ENCODE assay signal across 22 cellular contexts in the genomic region with DNA sequence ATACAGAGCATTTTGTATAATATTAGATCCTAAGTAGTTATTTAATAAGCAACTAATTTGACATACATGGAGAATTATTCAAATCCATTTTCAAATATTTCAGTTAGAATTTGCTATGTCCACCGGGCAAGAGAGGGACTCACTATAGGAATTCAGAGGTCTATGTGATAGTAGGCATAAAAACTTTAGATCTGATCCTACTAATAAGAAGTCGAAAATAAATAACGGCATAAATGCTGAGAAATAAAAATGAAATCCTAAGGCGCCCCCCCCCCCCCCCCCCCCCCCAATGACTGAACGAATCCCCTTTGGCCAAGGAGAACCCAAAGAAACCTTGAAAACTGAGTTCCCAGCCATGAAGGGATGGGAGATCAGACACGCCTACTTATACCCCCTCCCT.
A peak's percentile ranks its signal among the peaks of the same experiment; 100 is the strongest.
DNase-seq lines count a peak whose midpoint lies in the region; ATAC-seq, FAIRE-seq and TF ChIP-seq lines count a peak whose summit lies in the region.
"Had no signal": no experiment of that assay in that cellular context is flagged by ENCODE, and none has a peak within 500 bp of the region (broad histone marks: within the 10 kb centered on the region; RNA-seq: fewer than 3 reads in every experiment).

No MANE protein-coding gene starts in this region.

- H3K9ac ChIP-seq in HepG2 (ENCODE audit: insufficient read depth, low read depth, low read length), result no peak overlapping the region
- H3K9ac ChIP-seq in K562 (ENCODE audit: insufficient read depth in 1 of 2, low read depth in 2 of 2, low read length in 2 of 2), result no peak overlapping the region
- H3K9ac ChIP-seq: BLaER1 treated with 17β-estradiol and CSF1 and Interleukin-3, amounts not matched to agents 10 nM and 100 nM had no signal

- H3K36me3 ChIP-seq in HepG2 (replicated peaks in 1 of 2; ENCODE audit: control insufficient read depth in 1 of 2, insufficient read depth in 2 of 2, low read length in 2 of 2), result no peaks in the 10 kb centered on the region
- H3K36me3 ChIP-seq in right lobe of liver, result no peaks in the 10 kb centered on the region
- H3K36me3 ChIP-seq in K562 (ENCODE audit: control insufficient read depth, insufficient read depth, low read length), result no peaks in the 10 kb centered on the region
- H3K36me3 ChIP-seq: BLaER1 treated with 17β-estradiol and CSF1 and Interleukin-3, amounts not matched to agents 10 nM and 100 nM had no signal

- TF ChIP-seq POLR2A in HepG2 (IDR thresholded peaks at IDR 0.05; ENCODE audit: insufficient read depth in 1 of 2, low read depth in 2 of 2, low read length in 2 of 2) (no peak), right lobe of liver (IDR thresholded peaks at IDR 0.05) (no peak), K562 (conservative IDR thresholded peaks at IDR 0.05) (no peak)

- TF ChIP-seq CTCF in HepG2 (CRISPR knock-in tag; IDR thresholded peaks at IDR 0.05) (no peak), right lobe of liver (IDR thresholded peaks at IDR 0.05) (no peak), K562 (IDR thresholded peaks at IDR 0.05 in 2 of 3, conservative IDR thresholded peaks at IDR 0.05 in 1 of 3; ENCODE audit: insufficient read depth in 2 of 3, low read depth in 1 of 3, low read length in 3 of 3) (no peak), HFFc6 (IDR thresholded peaks at IDR 0.05) (no peak)

- CTCF ChIA-PET in HepG2 (lab: Yijun Ruan, JAX; ENCODE audit: low intra/inter-chr PET ratio, low total read pairs), result no interaction called here
- CTCF ChIA-PET in K562 (lab: Yijun Ruan, JAX; ENCODE audit: low intra/inter-chr PET ratio), result no interaction called here

- H3K27me3 ChIP-seq in HepG2 (ENCODE audit: control insufficient read depth in 1 of 2, insufficient read depth in 2 of 2, low read length in 2 of 2) (no peaks in the 10 kb centered on the region), right lobe of liver (no peaks in the 10 kb centered on the region), K562 (ENCODE audit: control insufficient read depth in 2 of 2, insufficient read depth in 2 of 2, low read length in 2 of 2) (no peaks in the 10 kb centered on the region)
- H3K27me3 ChIP-seq: BLaER1 treated with 17β-estradiol and CSF1 and Interleukin-3, amounts not matched to agents 10 nM and 100 nM had no signal

- WGBS in HepG2 (ENCODE audit: low lambda C conversion rate), result 25% methylated on average over 6 of the region's 6 CpGs
- 67% methylated on average over 6 of the region's 6 CpGs for WGBS in right lobe of liver (ENCODE audit: insufficient coverage, low coverage, low lambda C conversion rate, missing lambda C conversion rate)
- WGBS in K562 (ENCODE audit: insufficient coverage, low coverage, missing lambda C conversion rate), result 44% methylated on average over 4 of the region's 6 CpGs

- H3K4me1 ChIP-seq in HepG2 (ENCODE audit: insufficient read depth, low read length), result no peaks in the 10 kb centered on the region
- H3K4me1 ChIP-seq in right lobe of liver, result peaks cover 0 to 2% (median 0%) of the 10 kb centered on the region in 4 donors
- no peaks in the 10 kb centered on the region for H3K4me1 ChIP-seq in K562 (replicated peaks in 1 of 2; ENCODE audit: control insufficient read depth in 2 of 2, insufficient read depth in 2 of 2, low read length in 2 of 2)
- H3K4me1 ChIP-seq: A549, Caco-2 had no signal

- POLR2A ChIA-PET in HepG2 (lab: Yijun Ruan, JAX) (no interaction called here), K562 (lab: Yijun Ruan, JAX) (no interaction called here)

- H3K27me3 Mint-ChIP-seq in HFFc6 (ENCODE audit: insufficient read depth), result no peaks in the 10 kb centered on the region
- H3K27me3 Mint-ChIP-seq: B cell; CD4-positive, alpha-beta T cell had no signal

- no peaks in the 10 kb centered on the region for H3K9me3 ChIP-seq in HepG2 (ENCODE audit: low read length)
- H3K9me3 ChIP-seq in right lobe of liver, result no peaks in the 10 kb centered on the region
- H3K9me3 ChIP-seq in K562 (replicated peaks; ENCODE audit: control insufficient read depth, insufficient read depth, low read depth, low read length), result no peaks in the 10 kb centered on the region
- H3K9me3 ChIP-seq: A549; BLaER1 treated with 17β-estradiol and CSF1 and Interleukin-3, amounts not matched to agents 10 nM and 100 nM; Caco-2 had no signal

- TF ChIP-seq EP300 in HepG2 (IDR thresholded peaks at IDR 0.05; ENCODE audit: low read depth in 2 of 2, low read length in 2 of 2) (no peak), HepG2 (CRISPR knock-in tag; IDR thresholded peaks at IDR 0.05; ENCODE audit: borderline replicate concordance) (no peak), K562 (IDR thresholded peaks at IDR 0.05; ENCODE audit: low read length) (no peak)

- H3K27ac ChIP-seq in HepG2 (ENCODE audit: extremely low read length, insufficient read depth, low read length) (no peak overlapping the region), right lobe of liver (no peak overlapping the region), K562 (ENCODE audit: extremely low read depth, low read depth, low read length) (no peak overlapping the region)
- H3K27ac ChIP-seq: 22Rv1; A549; BLaER1 treated with 17β-estradiol and CSF1 and Interleukin-3, amounts not matched to agents 10 nM and 100 nM; C4-2B had no signal

- H3K27ac Mint-ChIP-seq in HFFc6, result no peak overlapping the region
- H3K27ac Mint-ChIP-seq: B cell; CD4-positive, alpha-beta T cell; CD8-positive, alpha-beta T cell had no signal

- H3K79me2 ChIP-seq in HepG2 (ENCODE audit: insufficient read depth, low read length) (no peaks in the 10 kb centered on the region), K562 (ENCODE audit: control insufficient read depth, insufficient read depth, low read length) (no peaks in the 10 kb centered on the region)

- H3K9me3 Mint-ChIP-seq in HFFc6, result no peaks in the 10 kb centered on the region
- H3K9me3 Mint-ChIP-seq: CD4-positive, alpha-beta T cell; CD8-positive, alpha-beta T cell had no signal

- no peaks in the 10 kb centered on the region for H4K20me1 ChIP-seq in HepG2 (ENCODE audit: insufficient read depth, low read length)
- H4K20me1 ChIP-seq in K562 (replicated peaks; ENCODE audit: control insufficient read depth, insufficient read depth, low read length), result no peaks in the 10 kb centered on the region
- H4K20me1 ChIP-seq: BLaER1 treated with 17β-estradiol and CSF1 and Interleukin-3, amounts not matched to agents 10 nM and 100 nM had no signal

- no TSS peak for BruUV-seq in HepG2 (replicated peaks; lab: Mats Ljungman, UMichigan)
- BruUV-seq in K562 (replicated peaks; lab: Mats Ljungman, UMichigan), result no TSS peak

- no peak overlapping the region for H3K4me3 Mint-ChIP-seq in HFFc6
- H3K4me3 Mint-ChIP-seq: B cell; CD4-positive, alpha-beta T cell; CD8-positive, alpha-beta T cell had no signal

- H2AFZ ChIP-seq in HepG2 (ENCODE audit: low read length) (no peak overlapping the region), K562 (ENCODE audit: low read depth, low read length) (no peak overlapping the region)

- no peaks in the 10 kb centered on the region for H3K36me3 Mint-ChIP-seq in HFFc6 (ENCODE audit: low read depth)
- H3K36me3 Mint-ChIP-seq: CD8-positive, alpha-beta T cell had no signal

- H3K4me2 ChIP-seq in HepG2 (ENCODE audit: low read depth, low read length) (no peak overlapping the region), K562 (ENCODE audit: insufficient read depth, low read length) (no peak overlapping the region)
- H3K4me2 ChIP-seq: A549; BLaER1 treated with 17β-estradiol and CSF1 and Interleukin-3, amounts not matched to agents 10 nM and 100 nM had no signal

- no peak for DNase-seq in HepG2 (ENCODE audit: low spot score)
- DNase-seq in right lobe of liver, result no peak
- peak in 1 of 4 experiments; percentile 9 for DNase-seq in K562 (ENCODE audit: extremely low read depth in 1 of 4, low spot score in 3 of 4)
- DNase-seq in HFFc6, result no peak
- DNase-seq: AML-193; Caco-2; Calu3; CD4-positive, alpha-beta T cell; CD8-positive, alpha-beta T cell; DMS79 treated with DMSO at 0.1 percent for 48 hours; GF-D8 had no signal

- intact Hi-C loops in HepG2 (cut with micrococcal nuclease; ENCODE audit: unreplicated experiment) (no loop called here), right lobe of liver (cut with DNase I) (no loop called here), K562 (cut with micrococcal nuclease) (no loop called here)

- FAIRE-seq in HepG2 (lab: Jason Lieb, UNC) (no peak), K562 (lab: Jason Lieb, UNC) (no peak)
- FAIRE-seq: A549, D721Med, G401.6, GM12878, GM12892, GM18507 had no signal

- TF ChIP-seq RAD21 in HepG2 (CRISPR knock-in tag; IDR thresholded peaks at IDR 0.05) (no peak), K562 (CRISPR knock-in tag; conservative IDR thresholded peaks at IDR 0.05 in 1 of 2, IDR thresholded peaks at IDR 0.05 in 1 of 2) (no peak)

- in situ Hi-C loops in HepG2 (cut with HindIII; ENCODE audit: extremely low pct_ligation_motif_present, low pct_unique_long_range_greater_than_20kb) (no loop called here), K562 (cut with MboI) (no loop called here)

- H3K4me1 Mint-ChIP-seq in HFFc6 (ENCODE audit: low read depth), result peaks cover 14% of the 10 kb centered on the region
- H3K4me1 Mint-ChIP-seq: B cell had no signal

- ATAC-seq in HepG2, result no peak
- no peak for ATAC-seq in right lobe of liver
- no peak for ATAC-seq in K562
- no peak for ATAC-seq in HG03045 (IDR thresholded peaks at IDR 0.05; ENCODE audit: unreplicated experiment)
- ATAC-seq: A549; CD8-positive, alpha-beta T cell; GM12878 had no signal

- no peaks in the 10 kb centered on the region for H3K9me1 ChIP-seq in K562 (ENCODE audit: control insufficient read depth, insufficient read depth, low read length)

- H3K4me3 ChIP-seq in HepG2 (replicated peaks in 1 of 3; ENCODE audit: insufficient read depth in 1 of 3, low read depth in 2 of 3, low read length in 3 of 3) (no peak overlapping the region), right lobe of liver (no peak overlapping the region), K562 (no peak overlapping the region)
- H3K4me3 ChIP-seq: A549; BLaER1 treated with 17β-estradiol and CSF1 and Interleukin-3, amounts not matched to agents 10 nM and 100 nM; GM12878 had no signal

TF ChIP-seq in HepG2, 621 proteins besides CTCF, POLR2A, EP300 and RAD21 (continues in another document):
- peak; percentile 97 for TF ChIP-seq HNRNPK (IDR thresholded peaks at IDR 0.05; ENCODE audit: low read depth, low read length, poor library complexity, severe bottlenecking)
- 0 out of 2 replicates have a peak, but pooled peaks have one; percentile 68 for TF ChIP-seq PCBP1 (IDR thresholded peaks at IDR 0.05; ENCODE audit: borderline replicate concordance, low read depth, low read length)

TF ChIP-seq in K562, 482 proteins besides CTCF, POLR2A, EP300 and RAD21 (continues in another document):
- TF ChIP-seq KLF6 (CRISPR knock-in tag; IDR thresholded peaks at IDR 0.05; ENCODE audit: borderline replicate concordance), result no peak
- TF ChIP-seq NCOA1 (IDR thresholded peaks at IDR 0.05; ENCODE audit: low read depth), result no peak
- TF ChIP-seq PCBP1 (IDR thresholded peaks at IDR 0.05; ENCODE audit: low read depth, low read length, poor library complexity, severe bottlenecking), result peak; percentile 78
- no peak for TF ChIP-seq TBP (optimal IDR thresholded peaks at IDR 0.05; ENCODE audit: low read depth, low read length)
- TF ChIP-seq TEAD2 (tag; IDR thresholded peaks at IDR 0.05), result no peak
- TF ChIP-seq MBD2 (IDR thresholded peaks at IDR 0.05; ENCODE audit: borderline replicate concordance, low read depth), result no peak

Comparison
In these comparisons a context has a peak if more than half of its experiments do, and no peak if none do; other contexts are left out.
1. Of the 241 proteins assayed by ChIP-seq in both HepG2 and K562: peak only in HepG2: none; only in K562: PCBP2; in both: HNRNPK and PCBP1; in neither: 237; mixed calls (peak in some experiments, not most) for 1.